16 cellular contexts compared by ENCODE assay signal in the genomic region with DNA sequence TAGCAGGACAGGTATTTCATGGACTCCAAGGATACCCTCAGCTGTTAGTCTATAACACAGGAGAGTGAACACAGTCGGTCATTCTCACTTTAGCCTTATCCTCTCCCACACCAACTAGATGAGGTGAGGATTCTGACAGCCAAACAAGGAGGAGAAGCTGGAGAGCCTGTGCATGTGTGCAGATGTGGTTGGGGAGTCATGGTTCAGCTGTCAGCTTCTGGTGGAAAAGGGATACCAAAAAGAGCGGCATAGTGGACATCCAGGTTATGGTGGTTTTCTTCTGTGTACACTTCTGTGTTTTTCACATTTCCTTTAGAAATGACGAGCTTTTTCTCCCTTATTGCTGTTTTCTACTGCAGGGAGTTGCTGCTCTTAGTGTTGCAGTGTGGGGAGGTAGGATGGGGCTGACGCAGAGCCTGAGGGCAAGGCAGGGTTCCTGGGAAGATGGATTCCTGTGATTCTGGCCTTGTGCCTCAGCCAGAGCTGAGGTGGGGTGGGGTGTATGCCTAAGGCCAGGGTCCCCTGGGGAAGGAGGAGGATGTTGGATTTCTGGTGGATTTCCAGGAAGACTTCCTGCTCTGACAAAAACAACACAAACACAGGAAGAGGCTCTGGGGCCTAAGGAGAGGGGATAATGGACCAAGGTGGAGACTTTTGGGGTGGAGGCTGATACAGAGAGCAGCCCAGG. TPM values are rescaled to one million over a fixed set of nuclear protein-coding genes. Genes with fewer than 3 reads are reported as not detected.
DNase-seq lines count a peak whose midpoint lies in the region; ATAC-seq and TF ChIP-seq lines count a peak whose summit lies in the region.
"Had no signal": no experiment of that assay in that cellular context is flagged by ENCODE, and none has a peak within 500 bp of the region (broad histone marks: within the 10 kb centered on the region; RNA-seq: fewer than 3 reads in every experiment).

No MANE protein-coding gene starts in this region.

- H3K27ac ChIP-seq in ACC112 (ENCODE audit: low read depth, low read length) (no peak overlapping the region), RWPE1 (peak overlapping the region; percentile 62), fibroblast of lung (ENCODE audit: insufficient read depth, low read length) (no peak overlapping the region), osteoblast (ENCODE audit: low read depth, low read length) (no peak overlapping the region)
- H3K27ac ChIP-seq: SK-N-MC, VCaP had no signal

- CTCF ChIA-PET in RWPE1 (lab: Yijun Ruan, JAX): interaction anchor here (0.5 to 3.1 kb wide), 5 partner anchors 18 to 195 kb away, joined by 3 to 14 read pairs (median 4); no protein-coding TSS in a partner anchor

- ATAC-seq in GM19351 (IDR thresholded peaks at IDR 0.05; ENCODE audit: unreplicated experiment) (no peak), HG03342 (IDR thresholded peaks at IDR 0.05; ENCODE audit: unreplicated experiment) (no peak)

- H4K20me1 ChIP-seq in fibroblast of lung (ENCODE audit: control insufficient read depth, extremely low read depth, insufficient read depth, low read length) (no peaks in the 10 kb centered on the region), osteoblast (ENCODE audit: insufficient read depth, low read length) (no peaks in the 10 kb centered on the region)

- DNase-seq in RWPE1 (ENCODE audit: low spot score) (no peak), fibroblast of lung (ENCODE audit: low read depth in 2 of 2) (no peak), osteoblast (ENCODE audit: insufficient read length, low spot score, missing footprints) (no peak), NCI-H187 treated with DMSO at 0.1 percent for 48 hours (lab: John Stamatoyannopoulos, UW) (no peak), foreskin fibroblast (no peak)
- DNase-seq: activated T-cell treated with anti-CD3 and anti-CD28 coated beads for 4 hours; DMS53; effector memory CD4-positive, alpha-beta T cell; NCI-H1417 treated with DMSO at 0.1 percent for 48 hours; NCI-H524 treated with DMSO at 0.1 percent for 48 hours had no signal

- POLR2A ChIA-PET in RWPE1 (lab: Yijun Ruan, JAX; ENCODE audit: low non-redundant PET): interaction anchor here (0.7 kb wide), 1 partner anchor 62 kb away, joined by 3 read pairs; no protein-coding TSS in a partner anchor

- no peak overlapping the region for H3K9ac ChIP-seq in fibroblast of lung (ENCODE audit: insufficient read depth, low read length)

- H3K27me3 ChIP-seq in ACC112 (ENCODE audit: insufficient read depth, low read length): no peaks in the 10 kb centered on the region
- H3K27me3 ChIP-seq in fibroblast of lung (ENCODE audit: control insufficient read depth, insufficient read depth, low read length): no peaks in the 10 kb centered on the region
- H3K27me3 ChIP-seq in osteoblast (ENCODE audit: insufficient read depth, low read length): no peaks in the 10 kb centered on the region

- H2AFZ ChIP-seq in ACC112 (ENCODE audit: low read length, unreplicated experiment): peak overlapping the region; percentile 31
- peak overlapping the region; percentile 51 for H2AFZ ChIP-seq in fibroblast of lung (ENCODE audit: low read length)
- H2AFZ ChIP-seq in osteoblast (ENCODE audit: low read length): peak overlapping the region; percentile 84

- no peak for TF ChIP-seq CTCF in RWPE1 (conservative IDR thresholded peaks at IDR 0.05; ENCODE audit: low read depth)
- TF ChIP-seq CTCF in fibroblast of lung (conservative IDR thresholded peaks at IDR 0.05 in 1 of 2, IDR thresholded peaks at IDR 0.05 in 1 of 2; ENCODE audit: low read depth in 1 of 2, low read length in 2 of 2): no peak
- no peak for TF ChIP-seq CTCF in osteoblast (IDR thresholded peaks at IDR 0.05; ENCODE audit: extremely low read depth, low read depth, low read length)
- TF ChIP-seq CTCF in foreskin fibroblast (IDR thresholded peaks at IDR 0.05; ENCODE audit: low read depth, low read length): no peak

- H3K4me3 ChIP-seq in ACC112 (ENCODE audit: low read depth, low read length) (no peak overlapping the region), fibroblast of lung (replicated peaks in 1 of 4; ENCODE audit: control extremely low read depth in 1 of 4, insufficient read depth in 1 of 4, low read depth in 3 of 4, low read length in 4 of 4) (no peak overlapping the region), osteoblast (ENCODE audit: insufficient read depth, low read length) (no peak overlapping the region), foreskin fibroblast (ENCODE audit: low read depth in 1 of 2, low read length in 2 of 2) (no peak overlapping the region)
- H3K4me3 ChIP-seq: SK-N-MC, smooth muscle cell had no signal

- H3K4me1 ChIP-seq in ACC112 (ENCODE audit: control insufficient read depth, insufficient read depth, low read length, unreplicated experiment): peaks cover 22% of the 10 kb centered on the region
- H3K4me1 ChIP-seq in fibroblast of lung (ENCODE audit: control insufficient read depth, extremely low read depth, insufficient read depth, low read length): peaks cover 8% of the 10 kb centered on the region
- peaks cover 13% of the 10 kb centered on the region for H3K4me1 ChIP-seq in osteoblast (ENCODE audit: insufficient read depth, low read length)

- H3K9me3 ChIP-seq in fibroblast of lung (ENCODE audit: control insufficient read depth, insufficient read depth, low read depth, low read length): no peaks in the 10 kb centered on the region
- no peaks in the 10 kb centered on the region for H3K9me3 ChIP-seq in osteoblast (ENCODE audit: low read depth, low read length)

- H3K36me3 ChIP-seq in ACC112 (ENCODE audit: insufficient read depth, low read length) (no peaks in the 10 kb centered on the region), fibroblast of lung (ENCODE audit: control insufficient read depth, insufficient read depth, low read length) (no peaks in the 10 kb centered on the region), osteoblast (ENCODE audit: insufficient read depth, low read length) (no peaks in the 10 kb centered on the region)

- H3K79me2 ChIP-seq in ACC112 (ENCODE audit: control insufficient read depth, insufficient read depth, low read length, unreplicated experiment) (no peaks in the 10 kb centered on the region), fibroblast of lung (ENCODE audit: control insufficient read depth, insufficient read depth, low read length) (no peaks in the 10 kb centered on the region), osteoblast (ENCODE audit: insufficient read depth, low read length) (no peaks in the 10 kb centered on the region)

- H3K4me2 ChIP-seq in fibroblast of lung (ENCODE audit: extremely low read depth, insufficient read depth, low read length) (no peak overlapping the region), osteoblast (ENCODE audit: insufficient read depth, low read length) (no peak overlapping the region)
- H3K4me2 ChIP-seq: smooth muscle cell had no signal

RNA-seq across cellular contexts. Expression of gene PLAU, which starts 26.5 kb away (rescaled TPM):
- total RNA-seq in fibroblast of lung (60.1 and 93.6 TPM in 2 replicates), osteoblast (27.9 and 40.7 TPM in 2 replicates)
- polyA plus RNA-seq in fibroblast of lung: 98.9 and 332 TPM in 2 replicates
- 90.2 and 305 TPM in 2 replicates for polyA plus RNA-seq in fibroblast of lung (2012)
- polyA minus RNA-seq in fibroblast of lung (ENCODE audit: low replicate concordance): 90.1 and 281 TPM in 2 replicates

Comparison
In these comparisons a context has a peak if more than half of its experiments do, and no peak if none do; other contexts are left out.
1. H2AFZ ChIP-seq: peak in every context shown above with its lines; median percentile 84 in osteoblast; 51 in fibroblast of lung; 31 in ACC112.